In genomic region chr20:63432577-63433061, GRCh38 we compare ENCODE assay signal across 3 cellular contexts.
TF ChIP-seq lines count a peak whose summit lies in the region.

No MANE protein-coding gene starts in this region.

TF ChIP-seq in SK-N-SH, 30 proteins besides CTCF, POLR2A, EP300 and RAD21 (continued from another document):
- TF ChIP-seq ZBTB33 (IDR thresholded peaks at IDR 0.05; ENCODE audit: borderline replicate concordance, low read depth): no peak
- TF ChIP-seq PBX3 (IDR thresholded peaks at IDR 0.05): no peak
- no peak for TF ChIP-seq IRF3 (IDR thresholded peaks at IDR 0.05; ENCODE audit: low read depth, low read length)
- TF ChIP-seq FOXJ3 (CRISPR knock-in tag; IDR thresholded peaks at IDR 0.05): no peak
- no peak for TF ChIP-seq YY1 (IDR thresholded peaks at IDR 0.05; ENCODE audit: low read depth)
- TF ChIP-seq NRF1 (IDR thresholded peaks at IDR 0.05; ENCODE audit: low read depth, low read length): no peak

TF ChIP-seq in SK-N-SH treated with all-trans-retinoic acid at 6 μM for 48 hours, 23 proteins besides CTCF, POLR2A, EP300 and RAD21 (continued from another document):
- TF ChIP-seq PATZ1 (CRISPR knock-in tag; IDR thresholded peaks at IDR 0.05; ENCODE audit: borderline replicate concordance): no peak
- TF ChIP-seq ZFP30 (CRISPR knock-in tag; IDR thresholded peaks at IDR 0.05): no peak
- TF ChIP-seq ESRRG (CRISPR knock-in tag; IDR thresholded peaks at IDR 0.05): no peak
- TF ChIP-seq CSRNP3 (CRISPR knock-in tag; IDR thresholded peaks at IDR 0.05): no peak
- no peak for TF ChIP-seq SNAI2 (CRISPR knock-in tag; IDR thresholded peaks at IDR 0.05)
- no peak for TF ChIP-seq ARNTL (CRISPR knock-in tag; IDR thresholded peaks at IDR 0.05; ENCODE audit: borderline replicate concordance, low read depth)
- no peak for TF ChIP-seq TSHZ2 (CRISPR knock-in tag; IDR thresholded peaks at IDR 0.05)

TF ChIP-seq in WTC11, 78 proteins besides CTCF, POLR2A, EP300 and RAD21 (continued from another document):
- TF ChIP-seq ZNF416 (CRISPR knock-in tag; IDR thresholded peaks at IDR 0.05): no peak
- TF ChIP-seq ATF6 (CRISPR knock-in tag; IDR thresholded peaks at IDR 0.05): no peak
- TF ChIP-seq PRDM15 (CRISPR knock-in tag; IDR thresholded peaks at IDR 0.05): no peak
- TF ChIP-seq ZNF263 (CRISPR knock-in tag; IDR thresholded peaks at IDR 0.05; ENCODE audit: low read depth): no peak
- TF ChIP-seq ZNF219 (CRISPR knock-in tag; IDR thresholded peaks at IDR 0.05; ENCODE audit: borderline replicate concordance): no peak
- TF ChIP-seq CDX4 (CRISPR knock-in tag; IDR thresholded peaks at IDR 0.05; ENCODE audit: borderline replicate concordance): no peak
- no peak for TF ChIP-seq ZBTB43 (CRISPR knock-in tag; IDR thresholded peaks at IDR 0.05)
- no peak for TF ChIP-seq NR3C1 (CRISPR knock-in tag; conservative IDR thresholded peaks at IDR 0.05; ENCODE audit: low read depth)
- no peak for TF ChIP-seq ZSCAN18 (CRISPR knock-in tag; IDR thresholded peaks at IDR 0.05)
- no peak for TF ChIP-seq MYBL2 (CRISPR knock-in tag; IDR thresholded peaks at IDR 0.05)
